In the genomic region with DNA sequence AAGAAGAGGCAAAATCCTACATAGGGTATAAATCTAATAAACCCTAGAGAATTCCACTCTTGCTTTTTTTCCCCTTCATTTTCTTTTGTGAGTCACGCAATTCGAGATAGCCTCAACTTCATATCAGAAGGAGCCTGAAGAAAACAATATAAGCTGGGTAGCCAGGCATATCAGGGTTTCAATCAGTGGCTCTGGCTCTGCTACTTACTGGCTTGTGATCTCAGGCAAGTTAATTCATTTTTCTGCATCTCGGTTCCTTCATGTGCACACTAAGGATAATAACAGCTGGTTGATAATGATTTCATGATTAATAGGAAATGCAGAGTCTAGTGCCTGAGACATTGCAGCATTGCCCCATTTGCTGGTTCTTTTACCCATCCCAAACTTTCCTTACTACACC, we compare ENCODE assay signal across 32 cellular contexts.
"Had no signal": no experiment of that assay in that cellular context is flagged by ENCODE, and none has a peak within 500 bp of the region (broad histone marks: within the 10 kb centered on the region; RNA-seq: fewer than 3 reads in every experiment).

No MANE protein-coding gene starts in this region.

- H3K27ac ChIP-seq: adrenal gland, body of pancreas, brain microvascular endothelial cell, breast epithelium, VCaP had no signal

- H3K9me3 ChIP-seq: adrenal gland, body of pancreas, breast epithelium had no signal

- H3K4me1 ChIP-seq: adrenal gland, body of pancreas, breast epithelium had no signal

- ATAC-seq: activated CD8-positive, alpha-beta T cell treated with anti-CD3 and anti-CD28 coated beads for 36 hours; activated naive CD4-positive, alpha-beta T cell treated with anti-CD3 and anti-CD28 coated beads, Interleukin-2, amount 50 U/mL, for 72 hours; activated T-cell treated with anti-CD3 and anti-CD28 coated beads, Interleukin-2, amount 50 U/mL, for 4 hours; activated T-cell treated with anti-CD3 and anti-CD28 coated beads, Interleukin-2, amount 50 U/mL, for 72 hours; activated T-helper 17 cell treated with anti-CD3 and anti-CD28 coated beads, Interleukin-2, amount 50 U/mL, for 72 hours; body of pancreas had no signal

- H3K27me3 ChIP-seq: adrenal gland, body of pancreas, brain microvascular endothelial cell, breast epithelium had no signal

- H3K4me3 ChIP-seq: adrenal gland, body of pancreas, breast epithelium had no signal

- H3K27ac Mint-ChIP-seq: activated B cell treated with CpG ODN at 0.5 μM for 24 hours; activated CD4-positive, alpha-beta memory T cell treated with anti-CD3 and anti-CD28 coated beads for 36 hours; activated CD4-positive, alpha-beta T cell treated with anti-CD3 and anti-CD28 coated beads, Interleukin-2, amount 10 ng/mL, durations not matched to agents 24 days and 14 days; activated CD8-positive, alpha-beta T cell treated with anti-CD3 and anti-CD28 coated beads for 36 hours; activated naive CD4-positive, alpha-beta T cell treated with anti-CD3 and anti-CD28 coated beads for 36 hours; activated naive CD4-positive, alpha-beta T cell treated with anti-CD3 and anti-CD28 coated beads, Interleukin-2, amount 50 U/mL, for 72 hours; activated naive CD8-positive, alpha-beta T cell treated with anti-CD3 and anti-CD28 coated beads for 36 hours; activated T-cell treated with anti-CD3 and anti-CD28 coated beads, Interleukin-2, amount 50 U/mL, for 72 hours; activated T-helper 1 cell treated with anti-CD3 and anti-CD28 coated beads, Interleukin-12 subunit alpha, Interleukin-12 subunit beta, Interleukin-2, Interleukin-4 antibody, amounts not matched to agents 30 ng/mL and 10 ng/mL and 1 ng/mL, durations not matched to agents 14 hours and 24 hours and 36 hours; activated T-helper 17 cell treated with anti-CD3 and anti-CD28 coated beads, Interleukin-2, amount 50 U/mL, for 72 hours; T-helper 2 cell treated with Interferon-gamma antibody and Interleukin-4, amounts not matched to agents 5 μg/mL and 100 μg/mL, for 36 hours had no signal

- H3K4me3 Mint-ChIP-seq: activated B cell treated with CpG ODN at 0.5 μM for 24 hours; activated CD4-positive, alpha-beta memory T cell treated with anti-CD3 and anti-CD28 coated beads for 36 hours; activated CD4-positive, alpha-beta T cell treated with anti-CD3 and anti-CD28 coated beads, Interleukin-2, amount 10 ng/mL, durations not matched to agents 24 days and 14 days; activated CD8-positive, alpha-beta T cell treated with anti-CD3 and anti-CD28 coated beads for 36 hours; activated naive CD4-positive, alpha-beta T cell treated with anti-CD3 and anti-CD28 coated beads for 36 hours; activated naive CD8-positive, alpha-beta T cell treated with anti-CD3 and anti-CD28 coated beads for 36 hours; activated T-cell treated with anti-CD3 and anti-CD28 coated beads, Interleukin-2, amount 50 U/mL, for 4 hours; activated T-cell treated with anti-CD3 and anti-CD28 coated beads, Interleukin-2, amount 50 U/mL, for 72 hours; activated T-helper 1 cell treated with anti-CD3 and anti-CD28 coated beads, Interleukin-12 subunit alpha, Interleukin-12 subunit beta, Interleukin-2, Interleukin-4 antibody, amounts not matched to agents 30 ng/mL and 10 ng/mL and 1 ng/mL, durations not matched to agents 14 hours and 24 hours and 36 hours; activated T-helper 17 cell treated with anti-CD3 and anti-CD28 coated beads, Interleukin-2, amount 50 U/mL, for 72 hours; T-helper 2 cell treated with Interferon-gamma antibody and Interleukin-4, amounts not matched to agents 5 μg/mL and 100 μg/mL, for 36 hours had no signal

- H3K27me3 Mint-ChIP-seq: activated CD4-positive, alpha-beta memory T cell treated with anti-CD3 and anti-CD28 coated beads for 36 hours; activated CD4-positive, alpha-beta T cell treated with anti-CD3 and anti-CD28 coated beads, Interleukin-2, amount 10 ng/mL, durations not matched to agents 24 days and 14 days; activated naive CD8-positive, alpha-beta T cell treated with anti-CD3 and anti-CD28 coated beads for 36 hours; activated T-helper 17 cell treated with anti-CD3 and anti-CD28 coated beads, Interleukin-2, amount 50 U/mL, for 72 hours had no signal

- H3K36me3 ChIP-seq: adrenal gland, brain microvascular endothelial cell, breast epithelium had no signal

- DNase-seq: activated B cell treated with CpG ODN at 0.5 μM for 24 hours; activated CD4-positive, alpha-beta memory T cell treated with anti-CD3 and anti-CD28 coated beads for 36 hours; activated CD4-positive, alpha-beta T cell treated with anti-CD3 and anti-CD28 coated beads for 4 hours; activated CD4-positive, alpha-beta T cell treated with anti-CD3 and anti-CD28 coated beads, Interleukin-2, amount 10 ng/mL, durations not matched to agents 24 days and 14 days; activated CD4-positive, alpha-beta T cell treated with anti-CD3 and anti-CD28 coated beads, Interleukin-2, amount 50 U/mL, for 1 hour; activated CD4-positive, alpha-beta T cell treated with anti-CD3 and anti-CD28 coated beads, Interleukin-2, amount 50 U/mL, for 4 hours; activated CD4-positive, CD25-positive, alpha-beta regulatory T cell treated with anti-CD3 and anti-CD28 coated beads, Interleukin-2, amount 50 U/mL, for 72 hours; activated CD8-positive, alpha-beta memory T cell treated with anti-CD3 and anti-CD28 coated beads, Interleukin-2, amount 50 U/mL, for 4 hours; activated CD8-positive, alpha-beta T cell treated with anti-CD3 and anti-CD28 coated beads for 36 hours; activated effector memory CD4-positive, alpha-beta T cell treated with anti-CD3 and anti-CD28 coated beads, Interleukin-2, amount 50 U/mL, for 16 hours; activated gamma-delta T cell treated with Interleukin-2 at 50 U/mL for 16 hours; activated naive CD4-positive, alpha-beta T cell; activated naive CD4-positive, alpha-beta T cell treated with anti-CD3 and anti-CD28 coated beads for 36 hours; activated naive CD4-positive, alpha-beta T cell treated with anti-CD3 and anti-CD28 coated beads, Interleukin-2, amount 50 U/mL, for 16 hours; activated naive CD8-positive, alpha-beta T cell treated with anti-CD3 and anti-CD28 coated beads for 36 hours; activated T-cell treated with anti-CD3 and anti-CD28 coated beads for 4 hours; activated T-cell treated with anti-CD3 and anti-CD28 coated beads, Interleukin-2, amount 50 U/mL, for 1 hour; activated T-cell treated with anti-CD3 and anti-CD28 coated beads, Interleukin-2, amount 50 U/mL, for 4 hours; activated T-cell treated with anti-CD3 and anti-CD28 coated beads, Interleukin-2, amount 50 U/mL, for 72 hours; adrenal gland; amniotic stem cell; aorta; body of pancreas; brain microvascular endothelial cell; central memory CD4-positive, alpha-beta T cell; T-helper 9 cell had no signal

- H3K4me1 Mint-ChIP-seq: activated B cell treated with CpG ODN at 0.5 μM for 24 hours; activated CD4-positive, alpha-beta T cell treated with anti-CD3 and anti-CD28 coated beads, Interleukin-2, amount 10 ng/mL, durations not matched to agents 24 days and 14 days; activated naive CD8-positive, alpha-beta T cell treated with anti-CD3 and anti-CD28 coated beads for 36 hours; activated T-helper 17 cell treated with anti-CD3 and anti-CD28 coated beads, Interleukin-2, amount 50 U/mL, for 72 hours had no signal

- H3K9me3 Mint-ChIP-seq: activated B cell treated with CpG ODN at 0.5 μM for 24 hours; activated CD4-positive, alpha-beta memory T cell treated with anti-CD3 and anti-CD28 coated beads for 36 hours; activated CD4-positive, alpha-beta T cell treated with anti-CD3 and anti-CD28 coated beads, Interleukin-2, amount 10 ng/mL, durations not matched to agents 24 days and 14 days; activated CD8-positive, alpha-beta T cell treated with anti-CD3 and anti-CD28 coated beads for 36 hours; activated naive CD4-positive, alpha-beta T cell treated with anti-CD3 and anti-CD28 coated beads for 36 hours; activated T-cell treated with anti-CD3 and anti-CD28 coated beads, Interleukin-2, amount 50 U/mL, for 4 hours; activated T-cell treated with anti-CD3 and anti-CD28 coated beads, Interleukin-2, amount 50 U/mL, for 72 hours; activated T-helper 1 cell treated with anti-CD3 and anti-CD28 coated beads, Interleukin-12 subunit alpha, Interleukin-12 subunit beta, Interleukin-2, Interleukin-4 antibody, amounts not matched to agents 30 ng/mL and 10 ng/mL and 1 ng/mL, durations not matched to agents 14 hours and 24 hours and 36 hours; T-helper 2 cell treated with Interferon-gamma antibody and Interleukin-4, amounts not matched to agents 5 μg/mL and 100 μg/mL, for 36 hours had no signal

- H3K36me3 Mint-ChIP-seq: activated CD4-positive, alpha-beta memory T cell treated with anti-CD3 and anti-CD28 coated beads for 36 hours; activated naive CD4-positive, alpha-beta T cell treated with anti-CD3 and anti-CD28 coated beads, Interleukin-2, amount 50 U/mL, for 72 hours; activated naive CD8-positive, alpha-beta T cell treated with anti-CD3 and anti-CD28 coated beads for 36 hours had no signal
